Comparison of ENCODE assay signal across 3 cellular contexts in genomic region chr18:36733150-36733549, GRCh38.
TF ChIP-seq lines count a peak whose summit lies in the region.

No MANE protein-coding gene starts in this region.

TF ChIP-seq in A549, 52 proteins besides CTCF, POLR2A, EP300 and RAD21 (continued from another document):
- TF ChIP-seq E2F6 (IDR thresholded peaks at IDR 0.05; ENCODE audit: borderline replicate concordance, low read depth) (no peak), PHF8 (IDR thresholded peaks at IDR 0.05; ENCODE audit: borderline replicate concordance, low read depth) (no peak), EHMT2 (IDR thresholded peaks at IDR 0.05; ENCODE audit: low read depth) (no peak), MYC (IDR thresholded peaks at IDR 0.05; ENCODE audit: borderline replicate concordance, low read length) (no peak), HOXB13 (CRISPR knock-in tag; IDR thresholded peaks at IDR 0.05; ENCODE audit: low read depth) (no peak), FOXS1 (CRISPR knock-in tag; IDR thresholded peaks at IDR 0.05) (no peak), HMGXB4 (CRISPR knock-in tag; IDR thresholded peaks at IDR 0.05; ENCODE audit: borderline replicate concordance) (no peak), JUN (IDR thresholded peaks at IDR 0.05) (no peak), NPAS2 (CRISPR knock-in tag; IDR thresholded peaks at IDR 0.05; ENCODE audit: borderline replicate concordance) (no peak)

TF ChIP-seq in GM23338, 12 proteins besides CTCF, POLR2A, EP300 and RAD21 (continued from another document):
- no peak for TF ChIP-seq ZNF462 (CRISPR knock-in tag; IDR thresholded peaks at IDR 0.05)
- TF ChIP-seq POLR2AphosphoS5 (IDR thresholded peaks at IDR 0.05; ENCODE audit: low read depth): no peak
- TF ChIP-seq ZNF114 (CRISPR knock-in tag; IDR thresholded peaks at IDR 0.05): no peak
- no peak for TF ChIP-seq REST (IDR thresholded peaks at IDR 0.05; ENCODE audit: unreplicated experiment)
- no peak for TF ChIP-seq ETS1 (IDR thresholded peaks at IDR 0.05)

TF ChIP-seq in WTC11, 78 proteins besides CTCF, POLR2A, EP300 and RAD21 (continued from another document):
- no peak for TF ChIP-seq ERG (CRISPR knock-in tag; IDR thresholded peaks at IDR 0.05)
- TF ChIP-seq AR (CRISPR knock-in tag; IDR thresholded peaks at IDR 0.05): no peak
- no peak for TF ChIP-seq TP53 (CRISPR knock-in tag; IDR thresholded peaks at IDR 0.05)
- no peak for TF ChIP-seq RORB (CRISPR knock-in tag; IDR thresholded peaks at IDR 0.05)
- TF ChIP-seq NR3C1 (CRISPR knock-in tag; conservative IDR thresholded peaks at IDR 0.05; ENCODE audit: low read depth): no peak
- TF ChIP-seq ZNF138 (CRISPR knock-in tag; conservative IDR thresholded peaks at IDR 0.05): no peak
